Comparison of ENCODE assay signal across 27 cellular contexts in the genomic region with DNA sequence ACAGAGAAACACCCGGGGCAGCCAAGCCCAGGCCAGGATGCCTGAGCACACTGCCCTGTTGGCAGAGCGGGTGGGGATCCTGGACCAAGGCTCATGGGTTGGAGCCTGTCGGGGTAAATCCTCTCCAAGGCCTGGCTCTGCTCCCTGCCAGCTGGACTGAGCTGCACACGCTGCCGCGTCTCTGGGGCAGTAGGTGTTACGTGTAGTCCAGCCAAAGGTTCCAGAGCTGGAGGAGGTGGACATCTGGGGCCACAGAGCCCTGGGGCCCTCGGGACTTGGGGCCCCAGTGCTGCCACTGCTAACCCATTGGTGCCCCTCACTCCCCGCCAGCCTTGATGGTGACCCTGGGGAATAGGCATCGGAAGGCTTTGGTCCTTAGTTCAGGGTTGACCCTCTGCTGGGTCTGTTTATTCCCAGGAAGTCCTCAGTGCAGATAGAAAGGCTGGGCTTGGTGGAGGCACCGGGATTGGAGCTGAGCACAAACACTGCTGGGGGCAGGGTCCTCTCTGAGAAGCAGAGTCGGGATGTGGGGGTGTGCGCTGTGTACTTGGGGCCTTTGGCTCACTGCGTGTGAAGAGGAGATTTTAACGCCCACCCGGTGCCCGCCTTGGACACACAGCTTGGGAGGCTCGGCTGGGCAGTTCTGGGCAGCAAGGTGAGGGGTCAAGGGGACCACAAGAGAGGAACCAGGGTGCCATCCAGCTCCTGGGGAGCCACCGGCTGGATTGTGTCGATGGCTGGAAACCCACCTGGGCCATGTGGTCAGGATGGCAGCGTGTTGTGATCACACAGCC.
"Had no signal": no experiment of that assay in that cellular context is flagged by ENCODE, and none has a peak within 500 bp of the region (broad histone marks: within the 10 kb centered on the region; RNA-seq: fewer than 3 reads in every experiment).

No MANE protein-coding gene starts in this region.

- H3K4me1 ChIP-seq: foreskin keratinocyte, pancreas, testis had no signal

- H3K79me2 ChIP-seq: hepatocyte had no signal

- H3K9ac ChIP-seq: neural progenitor cell had no signal

- FAIRE-seq: islet of Langerhans, pancreas had no signal

- ATAC-seq: esophagus mucosa; foreskin keratinocyte; gastroesophageal sphincter; lower lobe of right lung; mucosa of descending colon; pancreas; stimulated activated effector memory CD8-positive, alpha-beta T cell treated with anti-CD3 and anti-CD28 coated beads, Interleukin-12 subunit alpha, Interleukin-12 subunit beta, amount 100 ng/mL, for 72 hours; stimulated activated naive CD8-positive, alpha-beta T cell treated with anti-CD3 and anti-CD28 coated beads, Interleukin-15, Interleukin-2, amounts not matched to agents 100 U/mL and 50 U/mL, for 24 hours had no signal

- H3K36me3 ChIP-seq: colonic mucosa, gastroesophageal sphincter, heart left ventricle, lower lobe of right lung, neural progenitor cell, pancreas, right lobe of liver, tibial artery had no signal

- H3K27me3 ChIP-seq: colonic mucosa, foreskin keratinocyte, hepatocyte, pancreas, right lobe of liver, testis had no signal

- H2AFZ ChIP-seq: hepatocyte, neural progenitor cell had no signal

- DNase-seq: central memory CD4-positive, alpha-beta T cell; colonic mucosa; effector CD8-positive, alpha-beta T cell; endodermal cell; foreskin keratinocyte; lower lobe of right lung; naive B cell; retina; stimulated activated CD4-positive, alpha-beta T cell treated with anti-CD3 and anti-CD28 coated beads, Interleukin-12 subunit alpha, Interleukin-12 subunit beta, amount 100 ng/mL, for 4 hours; stimulated activated CD4-positive, alpha-beta T cell treated with anti-CD3 and anti-CD28 coated beads, Interleukin-1b, Interleukin-23, amount 100 ng/mL, for 48 hours; stimulated activated CD4-positive, alpha-beta T cell treated with anti-CD3 and anti-CD28 coated beads, Interleukin-4, amount 100 ng/mL, for 1 hour; stimulated activated naive CD8-positive, alpha-beta T cell treated with anti-CD3 and anti-CD28 coated beads, Interleukin-15, Interleukin-2, amounts not matched to agents 100 U/mL and 50 U/mL, for 24 hours; substantia nigra; testis; tibial artery had no signal

- H3K9me3 ChIP-seq: colonic mucosa, gastroesophageal sphincter, heart left ventricle, lower lobe of right lung, mucosa of descending colon, pancreas, right lobe of liver, testis, tibial artery had no signal

- H3K27ac ChIP-seq: colonic mucosa, epithelial cell of prostate, foreskin keratinocyte, gastroesophageal sphincter, heart left ventricle, hepatocyte, lower lobe of right lung, neural progenitor cell, pancreas, right lobe of liver, testis, tibial artery had no signal

- H3K4me3 ChIP-seq: colonic mucosa, gastroesophageal sphincter, heart left ventricle, hepatocyte, lower lobe of right lung, mucosa of descending colon, neural progenitor cell, pancreas, right lobe of liver, smooth muscle cell, testis, tibial artery had no signal

- H3K4me2 ChIP-seq: hepatocyte, neural progenitor cell, smooth muscle cell had no signal
